1 cellular context compared by ENCODE assay signal in the genomic region with DNA sequence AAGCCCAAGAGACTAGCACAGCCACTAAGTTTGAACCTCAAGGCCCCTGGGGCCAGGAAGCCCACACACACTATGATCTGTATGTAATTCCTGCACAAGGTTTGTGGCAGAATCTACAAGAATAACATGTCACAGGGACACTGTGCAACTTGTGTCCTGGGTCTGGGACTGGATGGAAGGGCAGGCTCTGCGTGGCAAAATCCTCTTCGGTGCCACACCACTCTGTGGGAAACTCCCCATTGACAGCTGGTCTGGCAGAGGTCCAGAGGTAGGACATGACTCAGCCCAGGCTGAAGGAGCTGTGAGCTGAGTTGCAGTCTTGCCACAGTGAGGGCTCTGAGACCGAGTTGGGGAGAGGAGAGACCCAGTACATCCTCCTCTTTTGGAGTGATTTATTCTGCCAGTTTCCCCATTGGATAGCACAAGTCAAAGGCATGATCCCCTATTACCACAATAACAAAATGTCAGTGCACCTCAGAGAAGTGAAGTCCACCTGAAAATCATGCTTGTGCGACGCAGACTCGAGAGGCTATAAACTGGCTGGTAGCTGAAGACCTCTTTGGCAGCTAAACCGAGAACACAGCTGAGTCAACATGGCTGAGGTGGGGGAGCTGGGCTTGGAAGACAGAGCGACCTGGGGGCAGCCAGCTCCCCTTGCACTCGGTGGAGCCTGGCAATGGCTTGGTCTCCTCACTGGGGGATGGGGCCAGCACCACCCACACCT.
A peak's percentile ranks its signal among the peaks of the same experiment; 100 is the strongest.
TF ChIP-seq lines count a peak whose summit lies in the region.

No MANE protein-coding gene starts in this region.

TF ChIP-seq in HepG2, 621 proteins besides CTCF, POLR2A, EP300 and RAD21 (continued from another document):
- TF ChIP-seq SMC3 (IDR thresholded peaks at IDR 0.05; ENCODE audit: low read length) (no peak), FOSL2 (CRISPR knock-in tag; IDR thresholded peaks at IDR 0.05) (peak; percentile 39; the same call in 1 of the 2 replicates), ZNF510 (CRISPR knock-in tag; IDR thresholded peaks at IDR 0.05; ENCODE audit: low read depth) (no peak)
- TF ChIP-seq, protein P1, sequence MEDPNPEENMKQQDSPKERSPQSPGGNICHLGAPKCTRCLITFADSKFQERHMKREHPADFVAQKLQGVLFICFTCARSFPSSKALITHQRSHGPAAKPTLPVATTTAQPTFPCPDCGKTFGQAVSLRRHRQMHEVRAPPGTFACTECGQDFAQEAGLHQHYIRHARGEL (CRISPR knock-in tag; IDR thresholded peaks at IDR 0.05): no peak
- TF ChIP-seq, protein P2, sequence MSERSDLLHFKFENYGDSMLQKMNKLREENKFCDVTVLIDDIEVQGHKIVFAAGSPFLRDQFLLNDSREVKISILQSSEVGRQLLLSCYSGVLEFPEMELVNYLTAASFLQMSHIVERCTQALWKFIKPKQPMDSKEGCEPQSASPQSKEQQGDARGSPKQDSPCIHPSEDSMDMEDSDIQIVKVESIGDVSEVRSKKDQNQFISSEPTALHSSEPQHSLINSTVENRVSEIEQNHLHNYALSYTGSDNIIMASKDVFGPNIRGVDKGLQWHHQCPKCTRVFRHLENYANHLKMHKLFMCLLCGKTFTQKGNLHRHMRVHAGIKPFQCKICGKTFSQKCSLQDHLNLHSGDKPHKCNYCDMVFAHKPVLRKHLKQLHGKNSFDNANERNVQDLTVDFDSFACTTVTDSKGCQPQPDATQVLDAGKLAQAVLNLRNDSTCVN (CRISPR knock-in tag; IDR thresholded peaks at IDR 0.05; ENCODE audit: borderline replicate concordance): no peak
TF ChIP-seq in HepG2: peak in this region for 1.
